ENCODE assay signal across 1 cellular context in the genomic region with DNA sequence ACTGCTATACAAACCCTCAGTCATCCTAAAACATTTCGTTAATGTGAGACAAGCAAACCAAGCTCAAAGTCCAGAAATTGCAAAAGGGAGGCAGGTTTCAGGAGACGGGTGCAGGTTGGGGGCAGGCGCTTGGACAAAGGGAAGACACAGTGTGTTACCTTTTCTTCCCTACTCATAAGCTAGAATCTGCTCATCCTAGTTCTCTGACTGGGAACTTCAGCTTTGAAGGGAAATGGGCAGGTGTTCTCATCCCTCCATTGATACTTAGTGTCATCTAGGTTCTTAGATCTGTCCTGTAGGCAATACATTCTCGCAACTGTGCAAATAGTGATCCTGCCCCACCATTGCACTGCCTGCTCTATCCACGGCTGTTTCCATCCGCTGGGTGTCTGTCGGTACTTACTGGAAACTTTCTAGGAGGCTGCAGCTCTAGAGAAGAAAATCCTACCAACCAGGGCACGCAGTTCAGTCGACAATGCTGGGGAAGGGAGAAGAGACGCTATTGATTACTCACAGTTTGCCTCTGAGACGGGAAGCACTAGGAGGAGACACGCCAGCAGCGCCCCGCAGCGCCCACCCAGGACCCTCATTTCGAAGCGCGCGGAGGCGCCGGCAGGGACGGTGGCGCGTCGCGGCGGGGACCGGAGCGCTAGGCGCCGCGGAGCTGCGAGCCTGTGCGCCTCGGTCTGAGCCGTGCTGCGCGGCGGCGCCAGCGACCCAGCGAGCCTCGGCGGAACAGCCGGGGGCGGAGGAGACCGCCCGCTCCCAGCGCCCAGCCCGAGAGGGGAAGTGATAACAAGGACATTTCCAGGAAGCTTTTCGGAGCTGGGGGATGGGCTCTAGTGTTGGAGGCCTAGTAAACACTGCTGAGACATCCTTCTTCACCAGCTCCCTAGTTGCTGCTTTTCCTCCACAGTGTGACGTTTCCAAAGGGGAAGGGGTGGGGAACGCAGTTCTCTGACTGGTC.
A peak's percentile ranks its signal among the peaks of the same experiment; 100 is the strongest.
TF ChIP-seq lines count a peak whose summit lies in the region.

Gene PROS1 (minus strand): TSS at position 737 of the 967 bp plus-strand sequence. CDS start 147 bp downstream, at position 590.

TF ChIP-seq in HCT116, 20 proteins besides CTCF, POLR2A, EP300 and RAD21 (continued from another document):
- TF ChIP-seq REST (IDR thresholded peaks at IDR 0.05; ENCODE audit: low read depth), result no peak
- peak; percentile 47; the same call in 1 of the 2 replicates for TF ChIP-seq SIN3A (IDR thresholded peaks at IDR 0.05; ENCODE audit: low read depth)
- TF ChIP-seq EZH2phosphoT487 (IDR thresholded peaks at IDR 0.05; ENCODE audit: borderline replicate concordance), result no peak
- 0 out of 2 replicates have a peak, but pooled peaks have one; percentile 30 for TF ChIP-seq MAX (IDR thresholded peaks at IDR 0.05)
- TF ChIP-seq, protein P1, sequence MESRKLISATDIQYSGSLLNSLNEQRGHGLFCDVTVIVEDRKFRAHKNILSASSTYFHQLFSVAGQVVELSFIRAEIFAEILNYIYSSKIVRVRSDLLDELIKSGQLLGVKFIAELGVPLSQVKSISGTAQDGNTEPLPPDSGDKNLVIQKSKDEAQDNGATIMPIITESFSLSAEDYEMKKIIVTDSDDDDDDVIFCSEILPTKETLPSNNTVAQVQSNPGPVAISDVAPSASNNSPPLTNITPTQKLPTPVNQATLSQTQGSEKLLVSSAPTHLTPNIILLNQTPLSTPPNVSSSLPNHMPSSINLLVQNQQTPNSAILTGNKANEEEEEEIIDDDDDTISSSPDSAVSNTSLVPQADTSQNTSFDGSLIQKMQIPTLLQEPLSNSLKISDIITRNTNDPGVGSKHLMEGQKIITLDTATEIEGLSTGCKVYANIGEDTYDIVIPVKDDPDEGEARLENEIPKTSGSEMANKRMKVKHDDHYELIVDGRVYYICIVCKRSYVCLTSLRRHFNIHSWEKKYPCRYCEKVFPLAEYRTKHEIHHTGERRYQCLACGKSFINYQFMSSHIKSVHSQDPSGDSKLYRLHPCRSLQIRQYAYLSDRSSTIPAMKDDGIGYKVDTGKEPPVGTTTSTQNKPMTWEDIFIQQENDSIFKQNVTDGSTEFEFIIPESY (IDR thresholded peaks at IDR 0.05; ENCODE audit: extremely low read depth, insufficient replicate concordance, low read length), result no peak
- no peak for TF ChIP-seq TCF7L2 (IDR thresholded peaks at IDR 0.05; ENCODE audit: borderline replicate concordance, extremely low read depth, insufficient read depth, insufficient read length)
- TF ChIP-seq ZNF274 (IDR thresholded peaks at IDR 0.05; ENCODE audit: low read depth, low read length), result no peak
- no peak for TF ChIP-seq EZH2 (IDR thresholded peaks at IDR 0.05)
